In genomic region chr22:23402275-23403151, GRCh38 we compare ENCODE assay signal across 8 cellular contexts.
DNase-seq lines count a peak whose midpoint lies in the region; ATAC-seq lines count a peak whose summit lies in the region.

No MANE protein-coding gene starts in this region.

- peak; percentile 49 for DNase-seq in CD1c-positive myeloid dendritic cell (ENCODE audit: extremely low spot score)
- peak; percentile 78 for DNase-seq in NCI-H1048 (lab: John Stamatoyannopoulos, UW)
- peak; percentile 75 for DNase-seq in activated CD4-positive, alpha-beta T cell treated with anti-CD3 and anti-CD28 coated beads for 48 hours
- DNase-seq in effector CD8-positive, alpha-beta T cell (lab: John Stamatoyannopoulos, UW): peak; percentile 18
- peak; percentile 48 to 87 for DNase-seq in lung microvascular endothelial cell (ENCODE audit: low read depth in 2 of 2)
- peak; percentile 28 for DNase-seq in stimulated activated CD8-positive, alpha-beta memory T cell treated with anti-CD3 and anti-CD28 coated beads, Interleukin-4, amount 100 ng/mL, for 24 hours (ENCODE audit: low read depth)

- ATAC-seq in GM19468 (IDR thresholded peaks at IDR 0.05; ENCODE audit: extremely low read depth, unreplicated experiment) (peak; percentile 70), GM18873 (IDR thresholded peaks at IDR 0.05; ENCODE audit: low FRiP score, unreplicated experiment) (no peak)

Comparison
In these comparisons a context has a peak if more than half of its experiments do, and no peak if none do; other contexts are left out.
1. DNase-seq: peak in every context shown above with its lines; median percentile 78 in NCI-H1048; 75 in activated CD4-positive, alpha-beta T cell treated with anti-CD3 and anti-CD28 coated beads for 48 hours; 68 in lung microvascular endothelial cell; 49 in CD1c-positive myeloid dendritic cell; 28 in stimulated activated CD8-positive, alpha-beta memory T cell treated with anti-CD3 and anti-CD28 coated beads, Interleukin-4, amount 100 ng/mL, for 24 hours; 18 in effector CD8-positive, alpha-beta T cell.